ENCODE assay signal across 22 cellular contexts in genomic region chr13:110554227-110554836, GRCh38. TPM values are rescaled to one million over a fixed set of nuclear protein-coding genes. Genes with fewer than 3 reads are reported as not detected.
"Had no signal": no experiment of that assay in that cellular context is flagged by ENCODE, and none has a peak within 500 bp of the region (broad histone marks: within the 10 kb centered on the region; RNA-seq: fewer than 3 reads in every experiment).

No MANE protein-coding gene starts in this region.

- H3K27ac ChIP-seq: suprapubic skin, uterus had no signal

- H3K4me1 ChIP-seq: breast epithelium, uterus had no signal

- H3K4me3 ChIP-seq: breast epithelium, mucosa of descending colon, suprapubic skin, tibial nerve, uterus had no signal

- H3K9me3 ChIP-seq: breast epithelium, mucosa of descending colon, suprapubic skin, tibial nerve, uterus had no signal

- ATAC-seq: activated T-cell treated with anti-CD3 and anti-CD28 coated beads, Interleukin-2, amount 50 U/mL, for 4 hours; esophagus mucosa; mucosa of descending colon; stimulated activated effector memory CD8-positive, alpha-beta T cell treated with anti-CD3 and anti-CD28 coated beads, Interleukin-12 subunit alpha, Interleukin-12 subunit beta, amount 100 ng/mL, for 72 hours; stimulated activated naive CD8-positive, alpha-beta T cell treated with anti-CD3 and anti-CD28 coated beads, Interleukin-15, amount 100 ng/mL, for 72 hours; T-cell; WTC11 had no signal

- DNase-seq: activated CD8-positive, alpha-beta memory T cell treated with anti-CD3 and anti-CD28 coated beads, Interleukin-2, amount 50 U/mL, for 48 hours; activated naive CD4-positive, alpha-beta T cell treated with Interleukin-2 at 50 U/mL for 16 hours; activated naive CD8-positive, alpha-beta T cell treated with anti-CD3 and anti-CD28 coated beads for 36 hours; activated T-cell treated with anti-CD3 and anti-CD28 coated beads, Interleukin-2, amount 50 U/mL, for 4 hours; effector memory CD4-positive, alpha-beta T cell; foreskin melanocyte; immature natural killer cell; mesenchymal stem cell; mucosa of descending colon; naive B cell; occipital lobe; stimulated activated CD4-positive, alpha-beta T cell treated with anti-CD3 and anti-CD28 coated beads, Interleukin-12 subunit alpha, Interleukin-12 subunit beta, amount 100 ng/mL, for 4 hours; stimulated activated naive CD8-positive, alpha-beta T cell treated with anti-CD3 and anti-CD28 coated beads, Interleukin-15, amount 100 ng/mL, for 72 hours; T-cell; uterus had no signal

- H3K36me3 ChIP-seq: breast epithelium, uterus had no signal

- H3K27me3 ChIP-seq: breast epithelium, suprapubic skin, tibial nerve, uterus had no signal

RNA-seq across cellular contexts. Expression of gene RAB20, which starts 7.2 kb away (rescaled TPM):
- polyA plus RNA-seq: neural cell had no signal
